Comparison of ENCODE assay signal across 2 cellular contexts in the genomic region with DNA sequence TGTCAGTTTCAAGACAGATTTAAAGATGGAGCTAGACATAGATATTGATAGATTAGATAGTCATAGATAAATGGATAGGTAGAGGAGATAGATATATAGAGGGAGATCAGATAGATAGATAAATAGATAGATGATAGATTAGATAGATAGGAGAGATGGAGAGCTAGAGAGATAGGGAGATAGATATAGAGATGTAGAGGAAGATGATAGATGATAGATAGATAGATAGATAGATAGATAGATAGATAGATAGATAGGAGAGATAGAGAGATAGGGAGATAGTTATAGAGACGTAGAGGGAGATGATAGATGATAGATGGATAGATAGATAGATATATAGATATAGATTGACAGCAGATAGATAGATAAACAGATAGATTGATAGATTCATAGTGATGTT.
TF ChIP-seq lines count a peak whose summit lies in the region.

No MANE protein-coding gene starts in this region.

TF ChIP-seq in K562, 482 proteins besides CTCF, POLR2A, EP300 and RAD21 (continues in another document):
- TF ChIP-seq, protein P1, sequence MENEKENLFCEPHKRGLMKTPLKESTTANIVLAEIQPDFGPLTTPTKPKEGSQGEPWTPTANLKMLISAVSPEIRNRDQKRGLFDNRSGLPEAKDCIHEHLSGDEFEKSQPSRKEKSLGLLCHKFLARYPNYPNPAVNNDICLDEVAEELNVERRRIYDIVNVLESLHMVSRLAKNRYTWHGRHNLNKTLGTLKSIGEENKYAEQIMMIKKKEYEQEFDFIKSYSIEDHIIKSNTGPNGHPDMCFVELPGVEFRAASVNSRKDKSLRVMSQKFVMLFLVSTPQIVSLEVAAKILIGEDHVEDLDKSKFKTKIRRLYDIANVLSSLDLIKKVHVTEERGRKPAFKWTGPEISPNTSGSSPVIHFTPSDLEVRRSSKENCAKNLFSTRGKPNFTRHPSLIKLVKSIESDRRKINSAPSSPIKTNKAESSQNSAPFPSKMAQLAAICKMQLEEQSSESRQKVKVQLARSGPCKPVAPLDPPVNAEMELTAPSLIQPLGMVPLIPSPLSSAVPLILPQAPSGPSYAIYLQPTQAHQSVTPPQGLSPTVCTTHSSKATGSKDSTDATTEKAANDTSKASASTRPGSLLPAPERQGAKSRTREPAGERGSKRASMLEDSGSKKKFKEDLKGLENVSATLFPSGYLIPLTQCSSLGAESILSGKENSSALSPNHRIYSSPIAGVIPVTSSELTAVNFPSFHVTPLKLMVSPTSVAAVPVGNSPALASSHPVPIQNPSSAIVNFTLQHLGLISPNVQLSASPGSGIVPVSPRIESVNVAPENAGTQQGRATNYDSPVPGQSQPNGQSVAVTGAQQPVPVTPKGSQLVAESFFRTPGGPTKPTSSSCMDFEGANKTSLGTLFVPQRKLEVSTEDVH (IDR thresholded peaks at IDR 0.05; ENCODE audit: low read depth, partially characterized antibody), result no peak
- no peak for TF ChIP-seq ZNF407 (IDR thresholded peaks at IDR 0.05; ENCODE audit: low read depth)
- TF ChIP-seq ZNF707 (CRISPR knock-in tag; conservative IDR thresholded peaks at IDR 0.05), result no peak
- no peak for TF ChIP-seq CCAR2 (IDR thresholded peaks at IDR 0.05; ENCODE audit: low read depth, low read length)
- TF ChIP-seq NR2C1 (IDR thresholded peaks at IDR 0.05), result no peak
- TF ChIP-seq NR2C1 (tag; IDR thresholded peaks at IDR 0.05), result no peak
- no peak for TF ChIP-seq ZBTB34 (CRISPR knock-in tag; IDR thresholded peaks at IDR 0.05)
- TF ChIP-seq, protein P2, sequence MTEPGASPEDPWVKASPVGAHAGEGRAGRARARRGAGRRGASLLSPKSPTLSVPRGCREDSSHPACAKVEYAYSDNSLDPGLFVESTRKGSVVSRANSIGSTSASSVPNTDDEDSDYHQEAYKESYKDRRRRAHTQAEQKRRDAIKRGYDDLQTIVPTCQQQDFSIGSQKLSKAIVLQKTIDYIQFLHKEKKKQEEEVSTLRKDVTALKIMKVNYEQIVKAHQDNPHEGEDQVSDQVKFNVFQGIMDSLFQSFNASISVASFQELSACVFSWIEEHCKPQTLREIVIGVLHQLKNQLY (CRISPR knock-in tag; conservative IDR thresholded peaks at IDR 0.05), result no peak
- no peak for TF ChIP-seq TGIF2 (CRISPR knock-in tag; IDR thresholded peaks at IDR 0.05)

TF ChIP-seq in H1, 55 proteins besides CTCF, POLR2A, EP300 and RAD21:
- no peak for TF ChIP-seq SP1 (IDR thresholded peaks at IDR 0.05; ENCODE audit: low read depth, low read length)
